In the genomic region with DNA sequence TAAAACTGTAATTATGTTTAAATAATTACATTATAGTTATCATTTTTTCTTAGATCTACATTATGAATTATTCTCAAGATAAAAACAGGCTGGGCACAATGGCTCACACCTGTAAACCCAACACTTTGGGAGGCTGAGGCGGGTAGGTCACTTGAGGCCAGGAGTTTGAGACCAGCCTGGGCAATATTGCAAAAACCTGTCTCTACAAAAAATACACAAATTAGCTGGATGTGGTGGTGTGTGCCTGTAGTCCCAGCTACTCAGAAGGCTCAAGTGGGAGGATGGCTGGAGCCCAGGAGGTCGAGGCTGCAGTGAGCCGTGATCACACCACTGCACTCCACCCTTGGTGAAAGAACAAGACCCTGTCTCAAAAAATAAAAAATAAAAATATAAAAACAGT, we compare ENCODE assay signal across 2 cellular contexts.
TF ChIP-seq lines count a peak whose summit lies in the region.

No MANE protein-coding gene starts in this region.

TF ChIP-seq in liver, 16 proteins besides CTCF, POLR2A, EP300 and RAD21:
- TF ChIP-seq JUND (IDR thresholded peaks at IDR 0.05) (peak in 1 of 2 donors; percentile 4), NR2F2 (IDR thresholded peaks at IDR 0.05) (no peak), REST (IDR thresholded peaks at IDR 0.05) (no peak), RXRA (IDR thresholded peaks at IDR 0.05) (peak in 1 of 2 donors; percentile 8)
TF ChIP-seq in liver: peak in this region for 2.

TF ChIP-seq in HepG2, 621 proteins besides CTCF, POLR2A, EP300 and RAD21:
- TF ChIP-seq HMGXB4 (CRISPR knock-in tag; IDR thresholded peaks at IDR 0.05; ENCODE audit: borderline replicate concordance in 1 of 2, low read depth in 1 of 2) (no peak), NR2C2 (CRISPR knock-in tag; IDR thresholded peaks at IDR 0.05; ENCODE audit: borderline replicate concordance) (no peak), SIN3A (IDR thresholded peaks at IDR 0.05; ENCODE audit: borderline replicate concordance, low read depth, low read length) (no peak), FOXO1 (CRISPR knock-in tag; IDR thresholded peaks at IDR 0.05) (no peak), KLF13 (CRISPR knock-in tag; IDR thresholded peaks at IDR 0.05) (no peak), IRF9 (CRISPR knock-in tag; IDR thresholded peaks at IDR 0.05; ENCODE audit: borderline replicate concordance) (no peak), ZNF333 (CRISPR knock-in tag; IDR thresholded peaks at IDR 0.05; ENCODE audit: borderline replicate concordance) (no peak), KDM3A (CRISPR knock-in tag; IDR thresholded peaks at IDR 0.05; ENCODE audit: low read depth) (no peak), ZKSCAN5 (CRISPR knock-in tag; IDR thresholded peaks at IDR 0.05) (no peak), TFDP1 (CRISPR knock-in tag; IDR thresholded peaks at IDR 0.05; ENCODE audit: borderline replicate concordance) (no peak), ZNF256 (CRISPR knock-in tag; conservative IDR thresholded peaks at IDR 0.05) (no peak), ZNF530 (CRISPR knock-in tag; IDR thresholded peaks at IDR 0.05; ENCODE audit: low read depth) (no peak), RORA (CRISPR knock-in tag; IDR thresholded peaks at IDR 0.05) (no peak), CENPX (CRISPR knock-in tag; IDR thresholded peaks at IDR 0.05) (no peak), ZNF709 (CRISPR knock-in tag; IDR thresholded peaks at IDR 0.05) (no peak), GFI1 (CRISPR knock-in tag; IDR thresholded peaks at IDR 0.05; ENCODE audit: borderline replicate concordance) (no peak), DNMT3B (CRISPR knock-in tag; conservative IDR thresholded peaks at IDR 0.05) (no peak)
- TF ChIP-seq, protein P1, sequence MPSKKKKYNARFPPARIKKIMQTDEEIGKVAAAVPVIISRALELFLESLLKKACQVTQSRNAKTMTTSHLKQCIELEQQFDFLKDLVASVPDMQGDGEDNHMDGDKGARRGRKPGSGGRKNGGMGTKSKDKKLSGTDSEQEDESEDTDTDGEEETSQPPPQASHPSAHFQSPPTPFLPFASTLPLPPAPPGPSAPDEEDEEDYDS (CRISPR knock-in tag; IDR thresholded peaks at IDR 0.05), result no peak
- TF ChIP-seq, protein P2, sequence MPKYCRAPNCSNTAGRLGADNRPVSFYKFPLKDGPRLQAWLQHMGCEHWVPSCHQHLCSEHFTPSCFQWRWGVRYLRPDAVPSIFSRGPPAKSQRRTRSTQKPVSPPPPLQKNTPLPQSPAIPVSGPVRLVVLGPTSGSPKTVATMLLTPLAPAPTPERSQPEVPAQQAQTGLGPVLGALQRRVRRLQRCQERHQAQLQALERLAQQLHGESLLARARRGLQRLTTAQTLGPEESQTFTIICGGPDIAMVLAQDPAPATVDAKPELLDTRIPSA (CRISPR knock-in tag; IDR thresholded peaks at IDR 0.05; ENCODE audit: borderline replicate concordance), result no peak
